18 cellular contexts compared by ENCODE assay signal in genomic region chr1:240101737-240102136, GRCh38. TPM values are rescaled to one million over a fixed set of nuclear protein-coding genes. Genes with fewer than 3 reads are reported as not detected.
"Had no signal": no experiment of that assay in that cellular context is flagged by ENCODE, and none has a peak within 500 bp of the region (broad histone marks: within the 10 kb centered on the region; RNA-seq: fewer than 3 reads in every experiment).

No MANE protein-coding gene starts in this region.

- H3K27ac Mint-ChIP-seq: activated CD4-positive, alpha-beta T cell treated with anti-CD3 and anti-CD28 coated beads, Interleukin-2, amount 10 ng/mL, durations not matched to agents 7 days and 5 days; activated CD8-positive, alpha-beta T cell treated with anti-CD3 and anti-CD28 coated beads, Interleukin-2, amount 10 ng/mL, durations not matched to agents 7 days and 5 days; activated naive CD4-positive, alpha-beta T cell treated with anti-CD3 and anti-CD28 coated beads for 36 hours; activated T-cell treated with anti-CD3 and anti-CD28 coated beads, Interleukin-2, amount 50 U/mL, for 24 hours; nephron; progenitor cell of endocrine pancreas; stimulated activated naive CD8-positive, alpha-beta T cell treated with anti-CD3 and anti-CD28 coated beads, Interleukin-15, Interleukin-2, amounts not matched to agents 100 ng/mL and 50 ng/mL, for 24 hours had no signal

- DNase-seq: activated CD4-positive, alpha-beta T cell treated with anti-CD3 and anti-CD28 coated beads, Interleukin-2, amount 10 ng/mL, durations not matched to agents 7 days and 5 days; activated CD8-positive, alpha-beta T cell treated with anti-CD3 and anti-CD28 coated beads, Interleukin-2, amount 10 ng/mL, durations not matched to agents 7 days and 5 days; activated naive CD4-positive, alpha-beta T cell treated with anti-CD3 and anti-CD28 coated beads for 36 hours; activated T-cell treated with anti-CD3 and anti-CD28 coated beads, Interleukin-2, amount 50 U/mL, for 24 hours; effector CD4-positive, alpha-beta T cell; islet precursor cell; lower lobe of right lung; T-helper 1 cell; T-helper 9 cell had no signal

- H3K36me3 ChIP-seq: esophagus muscularis mucosa, lower lobe of right lung, tibial nerve had no signal

- H3K4me3 ChIP-seq: coronary artery, esophagus muscularis mucosa, lower lobe of right lung, skin epidermis, tibial nerve had no signal

- H3K4me1 Mint-ChIP-seq: activated CD4-positive, alpha-beta T cell treated with anti-CD3 and anti-CD28 coated beads, Interleukin-2, amount 10 ng/mL, durations not matched to agents 7 days and 5 days; nephron had no signal

- H3K4me3 Mint-ChIP-seq: activated CD4-positive, alpha-beta T cell treated with anti-CD3 and anti-CD28 coated beads, Interleukin-2, amount 10 ng/mL, durations not matched to agents 7 days and 5 days; activated CD8-positive, alpha-beta T cell treated with anti-CD3 and anti-CD28 coated beads, Interleukin-2, amount 10 ng/mL, durations not matched to agents 7 days and 5 days; activated naive CD4-positive, alpha-beta T cell treated with anti-CD3 and anti-CD28 coated beads for 36 hours; activated T-cell treated with anti-CD3 and anti-CD28 coated beads, Interleukin-2, amount 50 U/mL, for 24 hours; nephron; stimulated activated naive CD8-positive, alpha-beta T cell treated with anti-CD3 and anti-CD28 coated beads, Interleukin-15, Interleukin-2, amounts not matched to agents 100 ng/mL and 50 ng/mL, for 24 hours had no signal

- FAIRE-seq: endothelial cell of umbilical vein, urothelium cell line had no signal

- H3K27ac ChIP-seq: coronary artery, esophagus muscularis mucosa, lower lobe of right lung, skin epidermis, tibial nerve had no signal

- ATAC-seq: activated CD8-positive, alpha-beta T cell treated with anti-CD3 and anti-CD28 coated beads, Interleukin-2, amount 10 ng/mL, durations not matched to agents 7 days and 5 days; lower lobe of right lung had no signal

- H3K9me3 ChIP-seq: esophagus muscularis mucosa, lower lobe of right lung, tibial nerve had no signal

- H3K4me1 ChIP-seq: esophagus muscularis mucosa, lower lobe of right lung had no signal

- H3K9me3 Mint-ChIP-seq: activated CD4-positive, alpha-beta T cell treated with anti-CD3 and anti-CD28 coated beads, Interleukin-2, amount 10 ng/mL, durations not matched to agents 7 days and 5 days; activated naive CD4-positive, alpha-beta T cell treated with anti-CD3 and anti-CD28 coated beads for 36 hours; activated T-cell treated with anti-CD3 and anti-CD28 coated beads, Interleukin-2, amount 50 U/mL, for 24 hours; nephron had no signal

- H3K27me3 ChIP-seq: tibial nerve had no signal

RNA-seq across cellular contexts. Expression of gene FMN2, which starts 10.1 kb away (rescaled TPM):
- total RNA-seq: activated CD4-positive, alpha-beta T cell treated with anti-CD3 and anti-CD28 coated beads, Interleukin-2, amount 10 ng/mL, durations not matched to agents 7 days and 5 days; activated CD8-positive, alpha-beta T cell treated with anti-CD3 and anti-CD28 coated beads, Interleukin-2, amount 10 ng/mL, durations not matched to agents 7 days and 5 days; activated naive CD4-positive, alpha-beta T cell treated with anti-CD3 and anti-CD28 coated beads for 36 hours; endothelial cell of umbilical vein had no signal
- polyA plus RNA-seq: endothelial cell of umbilical vein had no signal
